Comparison of ENCODE assay signal across 9 cellular contexts in genomic region chrX:13013353-13014110, GRCh38. TPM values are rescaled to one million over a fixed set of nuclear protein-coding genes. Genes with fewer than 3 reads are reported as not detected.
DNase-seq lines count a peak whose midpoint lies in the region; ATAC-seq, FAIRE-seq and TF ChIP-seq lines count a peak whose summit lies in the region.
"Had no signal": no experiment of that assay in that cellular context is flagged by ENCODE, and none has a peak within 500 bp of the region (broad histone marks: within the 10 kb centered on the region; RNA-seq: fewer than 3 reads in every experiment).

No MANE protein-coding gene starts in this region.

- H3K4me1 ChIP-seq in body of pancreas, result peaks cover 18% of the 10 kb centered on the region
- peaks cover 0 to 15% (median 0%) of the 10 kb centered on the region in 3 donors for H3K4me1 ChIP-seq in pancreas

- H3K27me3 ChIP-seq in body of pancreas, result no peaks in the 10 kb centered on the region
- H3K27me3 ChIP-seq in pancreas, result no peaks in the 10 kb centered on the region
- H3K27me3 ChIP-seq: tibial artery had no signal

- no peaks in the 10 kb centered on the region for H3K9me3 ChIP-seq in body of pancreas
- H3K9me3 ChIP-seq in pancreas, result no peaks in the 10 kb centered on the region
- H3K9me3 ChIP-seq: tibial artery had no signal

- peak overlapping the region in 3 of 4 donors; percentile 32 to 65 (median 40) for H3K27ac ChIP-seq in body of pancreas
- H3K27ac ChIP-seq in pancreas, result peak overlapping the region in 2 of 4 donors; percentile 14 to 44
- H3K27ac ChIP-seq: tibial artery had no signal

- peak; percentile 92 for DNase-seq in NB4 (ENCODE audit: low read depth)
- DNase-seq in body of pancreas, result peak in 3 of 4 donors; percentile 22 to 59 (median 38)
- peak in 1 of 6 donors; percentile 41 for DNase-seq in pancreas
- no peak for DNase-seq in central memory CD4-positive, alpha-beta T cell
- no peak for DNase-seq in NCI-H1694 treated with DMSO at 0.1 percent for 48 hours (lab: John Stamatoyannopoulos, UW)
- DNase-seq in activated CD4-positive, alpha-beta T cell treated with anti-CD3 and anti-CD28 coated beads, Interleukin-2, amount 50 U/mL, for 4 hours, result no peak

- TF ChIP-seq CTCF in NB4 (IDR thresholded peaks at IDR 0.05; ENCODE audit: low read depth, low read length), result no peak
- TF ChIP-seq CTCF in body of pancreas (IDR thresholded peaks at IDR 0.05), result no peak
- TF ChIP-seq CTCF in pancreas (IDR thresholded peaks at IDR 0.05), result no peak

- intact Hi-C loops in body of pancreas (cut with DNase I) (no loop called here), pancreas (cut with DNase I) (no loop called here)

- 28 to 34% methylated on average over 8 of the region's 8 CpGs for WGBS in body of pancreas, 2 donors
- 31 to 49% methylated on average over 8 of the region's 8 CpGs for WGBS in pancreas, 2 donors

- ATAC-seq in GM18508 (IDR thresholded peaks at IDR 0.05; ENCODE audit: insufficient read depth, unreplicated experiment) (peak; percentile 71), GM21786 (IDR thresholded peaks at IDR 0.05; ENCODE audit: unreplicated experiment) (peak; percentile 86), body of pancreas (peak; percentile 70), pancreas (peak; percentile 47 to 74 (median 68))

- peak; percentile 29 for FAIRE-seq in pancreas (lab: Jason Lieb, UNC)

- peak overlapping the region; percentile 25 for H3K4me3 ChIP-seq in NB4 (ENCODE audit: low read depth, low read length)
- H3K4me3 ChIP-seq in body of pancreas, result no peak overlapping the region
- no peak overlapping the region for H3K4me3 ChIP-seq in pancreas
- H3K4me3 ChIP-seq: tibial artery had no signal

- H3K36me3 ChIP-seq in body of pancreas (replicated peaks in 1 of 2; ENCODE audit: insufficient read depth in 1 of 2, low read depth in 2 of 2) (no peaks in the 10 kb centered on the region), pancreas (no peaks in the 10 kb centered on the region)
- H3K36me3 ChIP-seq: tibial artery had no signal

- TF ChIP-seq POLR2A in NB4 (IDR thresholded peaks at IDR 0.05; ENCODE audit: extremely low read depth, insufficient read length) (no peak), body of pancreas (IDR thresholded peaks at IDR 0.05) (no peak)

RNA-seq across cellular contexts. Expression of gene FAM9C, which starts 30.9 kb away (rescaled TPM):
- total RNA-seq in body of pancreas, result not detected
- not detected for total RNA-seq in pancreas
- polyA plus RNA-seq in pancreas, result not detected

RNA-seq across cellular contexts. Expression of gene TMSB4X, which starts 38.6 kb away (rescaled TPM):
- total RNA-seq in body of pancreas (1,000 to 10,000 TPM; 1,104 to 1,472 TPM), pancreas (1,000 to 10,000 TPM in 2 of 6 donors, 100 to 1,000 TPM in 4; 460 to 1,697 (median 685) TPM)
- 1,000 to 10,000 TPM; 2,074 to 2,276 TPM for polyA plus RNA-seq in pancreas

Comparison
In these comparisons a context has a peak if more than half of its experiments do, and no peak if none do; other contexts are left out.
1. DNase-seq: peak in NB4 (single experiment) and body of pancreas (3 of 4); none in central memory CD4-positive, alpha-beta T cell (single experiment), NCI-H1694 treated with DMSO at 0.1 percent for 48 hours (single experiment) and activated CD4-positive, alpha-beta T cell treated with anti-CD3 and anti-CD28 coated beads, Interleukin-2, amount 50 U/mL, for 4 hours (0 of 2).
2. Peak in every context shown above with its lines, with median percentiles within 50 percentile points of each other: ATAC-seq.